Comparison of ENCODE assay signal across 8 cellular contexts in the genomic region with DNA sequence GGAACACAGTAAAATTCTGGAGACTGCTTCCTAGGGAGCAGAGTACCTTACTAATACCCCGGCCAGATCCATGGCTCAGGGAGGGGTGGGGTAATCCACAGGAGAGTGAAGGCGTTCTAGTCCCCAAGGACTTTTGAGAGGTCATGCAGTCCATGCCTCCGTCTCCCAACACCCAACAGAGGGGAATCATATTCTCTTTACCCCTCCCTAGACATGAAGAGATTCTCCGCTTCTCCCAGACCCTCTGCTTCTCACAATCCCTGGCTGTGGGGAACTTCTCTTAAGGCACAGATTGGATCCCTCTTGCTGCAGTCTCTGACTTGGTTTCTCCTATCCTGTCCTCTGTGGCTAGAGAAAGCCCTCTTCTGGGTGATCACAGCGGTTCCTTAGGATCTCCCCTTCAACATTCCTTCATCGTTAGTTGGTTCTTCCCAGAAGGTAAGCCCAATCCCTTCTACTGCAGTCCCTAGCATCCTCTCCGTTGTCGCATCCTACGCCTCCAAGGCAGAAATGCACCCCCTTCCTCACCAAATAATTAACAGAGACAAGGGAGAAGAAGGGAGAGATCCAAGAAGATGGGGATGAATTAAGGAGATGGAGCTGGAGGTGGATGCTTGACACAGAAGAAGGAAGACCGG. TPM values are rescaled to one million over a fixed set of nuclear protein-coding genes. Genes with fewer than 3 reads are reported as not detected.
DNase-seq lines count a peak whose midpoint lies in the region; TF ChIP-seq lines count a peak whose summit lies in the region.

No MANE protein-coding gene starts in this region.

- H3K4me3 ChIP-seq in Peyer's patch (peak overlapping the region; percentile 63 to 85 (median 66)), fibroblast of lung (replicated peaks in 1 of 4; ENCODE audit: control extremely low read depth in 1 of 4, insufficient read depth in 1 of 4, low read depth in 3 of 4, low read length in 4 of 4) (peak overlapping the region; percentile 47 to 84 (median 70)), prostate gland (peak overlapping the region; percentile 66 to 78)

- 42% methylated on average over 10 of the region's 10 CpGs for WGBS in prostate gland

- H3K27me3 ChIP-seq in Peyer's patch (no peaks in the 10 kb centered on the region), fibroblast of lung (ENCODE audit: control insufficient read depth, insufficient read depth, low read length) (no peaks in the 10 kb centered on the region), prostate gland (replicated peaks; ENCODE audit: insufficient read depth) (no peaks in the 10 kb centered on the region)

- H3K36me3 ChIP-seq in Peyer's patch (no peaks in the 10 kb centered on the region), fibroblast of lung (ENCODE audit: control insufficient read depth, insufficient read depth, low read length) (no peaks in the 10 kb centered on the region), prostate gland (no peaks in the 10 kb centered on the region)

- H3K4me1 ChIP-seq in Peyer's patch (peaks cover 0 to 30% (median 6%) of the 10 kb centered on the region in 4 donors), fibroblast of lung (ENCODE audit: control insufficient read depth, extremely low read depth, insufficient read depth, low read length) (peaks cover 11% of the 10 kb centered on the region), prostate gland (replicated peaks) (no peaks in the 10 kb centered on the region)

- no peaks in the 10 kb centered on the region for H4K20me1 ChIP-seq in fibroblast of lung (ENCODE audit: control insufficient read depth, extremely low read depth, insufficient read depth, low read length)

- H2AFZ ChIP-seq in fibroblast of lung (ENCODE audit: low read length): peak overlapping the region; percentile 79

- no peaks in the 10 kb centered on the region for H3K9me3 ChIP-seq in Peyer's patch
- no peaks in the 10 kb centered on the region for H3K9me3 ChIP-seq in fibroblast of lung (ENCODE audit: control insufficient read depth, insufficient read depth, low read depth, low read length)
- no peaks in the 10 kb centered on the region for H3K9me3 ChIP-seq in prostate gland

- TF ChIP-seq CTCF in Peyer's patch (IDR thresholded peaks at IDR 0.05) (no peak), fibroblast of lung (conservative IDR thresholded peaks at IDR 0.05 in 1 of 2, IDR thresholded peaks at IDR 0.05 in 1 of 2; ENCODE audit: low read depth in 1 of 2, low read length in 2 of 2) (no peak), prostate gland (IDR thresholded peaks at IDR 0.05) (no peak)

- TF ChIP-seq POLR2A in Peyer's patch (IDR thresholded peaks at IDR 0.05) (no peak), prostate gland (IDR thresholded peaks at IDR 0.05) (no peak)

- intact Hi-C loops in prostate gland (cut with DNase I): loop anchor here (5.0 to 10.0 kb wide), 2 partner anchors 333 to 390 kb away; no protein-coding TSS in a partner anchor

- peak; percentile 44 for DNase-seq in G401 (ENCODE audit: low spot score)
- no peak for DNase-seq in Peyer's patch
- no peak for DNase-seq in fibroblast of lung (ENCODE audit: low read depth in 2 of 2)
- no peak for DNase-seq in prostate gland (ENCODE audit: low spot score)
- DNase-seq in GM19240 (ENCODE audit: insufficient read length, low spot score): no peak
- no peak for DNase-seq in SKM-1 (lab: John Stamatoyannopoulos, UW; ENCODE audit: unreplicated experiment)
- DNase-seq in Kasumi-1 (lab: John Stamatoyannopoulos, UW): no peak
- no peak for DNase-seq in OCI-M2 (lab: John Stamatoyannopoulos, UW; ENCODE audit: unreplicated experiment)

- H3K9ac ChIP-seq in fibroblast of lung (ENCODE audit: insufficient read depth, low read length): peak overlapping the region; percentile 49

- H3K79me2 ChIP-seq in fibroblast of lung (ENCODE audit: control insufficient read depth, insufficient read depth, low read length): peaks cover 3% of the 10 kb centered on the region

- peak overlapping the region; percentile 92 for H3K4me2 ChIP-seq in fibroblast of lung (ENCODE audit: extremely low read depth, insufficient read depth, low read length)

- H3K27ac ChIP-seq in Peyer's patch (peak overlapping the region; percentile 50 to 69 (median 56)), fibroblast of lung (ENCODE audit: insufficient read depth, low read length) (peak overlapping the region; percentile 3), prostate gland (peak overlapping the region; percentile 68 to 75)

- in situ Hi-C loops in G401 (cut with HindIII; ENCODE audit: low sequenced_read_pairs): no loop called here

RNA-seq across cellular contexts. Expression of a gene that starts 0.6 kb away (rescaled TPM):
- 11.2 and 13.8 TPM in 2 replicates for total RNA-seq in G401 (2014; rRNA removed; shearing (Covaris generic))
- total RNA-seq in Peyer's patch (10 to 100 TPM; 22.3 to 40.6 (median 31.8) TPM), fibroblast of lung (9.5 and 15.2 TPM in 2 replicates), prostate gland (10 to 100 TPM; 22.0 to 28.3 TPM)
- polyA plus RNA-seq in fibroblast of lung: 8.2 and 10.3 TPM in 2 replicates
- polyA plus RNA-seq in fibroblast of lung (2012): 15.1 and 19.5 TPM in 2 replicates
- polyA minus RNA-seq in fibroblast of lung (ENCODE audit: low replicate concordance): 15.0 and 17.3 TPM in 2 replicates

RNA-seq across cellular contexts. Expression of a gene that starts 4.3 kb away (rescaled TPM):
- total RNA-seq in G401 (2014; rRNA removed; shearing (Covaris generic)): 45.4 and 65.8 TPM in 2 replicates
- total RNA-seq in Peyer's patch: 100 to 1,000 TPM; 158 to 473 (median 267) TPM
- 50.1 and 129 TPM in 2 replicates for total RNA-seq in fibroblast of lung
- 52.1 and 59.4 TPM in 2 replicates for polyA plus RNA-seq in fibroblast of lung
- 43.6 and 54.6 TPM in 2 replicates for polyA plus RNA-seq in fibroblast of lung (2012)
- 259 and 291 TPM in 2 replicates for polyA minus RNA-seq in fibroblast of lung (ENCODE audit: low replicate concordance)
- 10 to 100 TPM; 37.4 to 44.2 TPM for total RNA-seq in prostate gland

RNA-seq across cellular contexts. Expression of a gene that starts 46.6 kb away (rescaled TPM):
- total RNA-seq in G401 (2014; rRNA removed; shearing (Covaris generic)): 3.1 and 5.8 TPM in 2 replicates
- total RNA-seq in Peyer's patch (10 to 100 TPM; 33.8 to 58.4 (median 49.5) TPM), fibroblast of lung (5.9 and 8.1 TPM in 2 replicates), prostate gland (10 to 100 TPM; 19.6 to 43.7 TPM)
- 12.0 and 14.6 TPM in 2 replicates for polyA plus RNA-seq in fibroblast of lung
- 13.6 and 13.8 TPM in 2 replicates for polyA plus RNA-seq in fibroblast of lung (2012)
- 21.5 and 24.1 TPM in 2 replicates for polyA minus RNA-seq in fibroblast of lung (ENCODE audit: low replicate concordance)

Comparison
In these comparisons a context has a peak if more than half of its experiments do, and no peak if none do; other contexts are left out.
1. H3K27ac ChIP-seq: peak in every context shown above with its lines; median percentile 72 in prostate gland; 56 in Peyer's patch; 3 in fibroblast of lung.